8 cellular contexts compared by ENCODE assay signal in the genomic region with DNA sequence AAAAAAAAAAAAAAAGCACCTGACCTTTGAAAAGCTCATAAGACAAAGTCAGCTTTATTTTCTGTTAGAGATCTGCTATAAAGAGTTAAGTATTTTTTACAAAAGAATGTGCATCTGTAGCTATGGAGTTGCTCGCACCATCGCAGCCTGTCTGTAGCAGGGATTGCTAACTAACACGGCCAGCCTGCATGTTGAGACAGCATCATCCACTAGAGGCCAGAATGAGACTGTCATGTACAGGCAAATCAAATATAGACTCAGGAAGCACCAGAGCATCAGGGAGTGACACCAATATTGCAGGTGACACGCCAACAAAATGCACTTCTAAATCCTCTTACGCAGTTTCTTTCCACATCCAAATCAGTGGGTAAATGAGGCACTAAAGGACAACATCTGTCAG.
A peak's percentile ranks its signal among the peaks of the same experiment; 100 is the strongest.
DNase-seq lines count a peak whose midpoint lies in the region; ATAC-seq and TF ChIP-seq lines count a peak whose summit lies in the region.

No MANE protein-coding gene starts in this region.

- no peak overlapping the region for H2AFZ ChIP-seq in DND-41 (ENCODE audit: low read depth, low read length)

- intact Hi-C loops in heart left ventricle (cut with DNase I): loop anchor here in 5 of 10 donors (5.0 to 10.0 kb wide), 5 partner anchors 64 to 716 kb away; no protein-coding TSS in a partner anchor

- H3K4me2 ChIP-seq in DND-41 (ENCODE audit: insufficient read depth, low read length): no peak overlapping the region

- H3K9me3 ChIP-seq in DND-41 (ENCODE audit: insufficient read depth, low read length, severe bottlenecking): no peaks in the 10 kb centered on the region
- H3K9me3 ChIP-seq in WERI-Rb-1 (ENCODE audit: severe bottlenecking): no peaks in the 10 kb centered on the region
- no peaks in the 10 kb centered on the region for H3K9me3 ChIP-seq in heart left ventricle

- ATAC-seq in DND-41 (ENCODE audit: insufficient read depth, low read depth) (no peak), heart left ventricle (peak; percentile 82 to 97 (median 92))
- no peak for ATAC-seq in effector memory CD8-positive, alpha-beta T cell (replicated peaks)
- ATAC-seq in activated CD4-positive, CD25-positive, alpha-beta regulatory T cell treated with anti-CD3 and anti-CD28 coated beads, Interleukin-2, amount 50 U/mL, for 24 hours: no peak

- no peak overlapping the region for H3K27ac Mint-ChIP-seq in effector memory CD8-positive, alpha-beta T cell

- H3K4me3 ChIP-seq in DND-41 (ENCODE audit: low read depth in 1 of 2, low read length in 2 of 2): no peak overlapping the region
- H3K4me3 ChIP-seq in NB4 (ENCODE audit: low read depth, low read length): no peak overlapping the region
- no peak overlapping the region for H3K4me3 ChIP-seq in WERI-Rb-1 (ENCODE audit: low read depth, low read length)
- no peak overlapping the region for H3K4me3 ChIP-seq in heart left ventricle

- no peaks in the 10 kb centered on the region for H3K36me3 Mint-ChIP-seq in effector memory CD8-positive, alpha-beta T cell (ENCODE audit: insufficient read depth)

- H3K4me1 ChIP-seq in DND-41 (ENCODE audit: insufficient read depth, low read length) (no peaks in the 10 kb centered on the region), heart left ventricle (peaks cover 0 to 8% (median 0%) of the 10 kb centered on the region in 12 donors)

- TF ChIP-seq POLR2A in NB4 (IDR thresholded peaks at IDR 0.05; ENCODE audit: extremely low read depth, insufficient read length) (no peak), heart left ventricle (IDR thresholded peaks at IDR 0.05) (no peak)

- no peak overlapping the region for H3K27ac ChIP-seq in DND-41 (ENCODE audit: low read length)
- H3K27ac ChIP-seq in WERI-Rb-1: no peak overlapping the region
- H3K27ac ChIP-seq in heart left ventricle: no peak overlapping the region

- no peak overlapping the region for H3K9ac ChIP-seq in DND-41 (ENCODE audit: low read depth, low read length)

- DNase-seq in DND-41 (no peak), NB4 (ENCODE audit: low read depth) (peak; percentile 26), WERI-Rb-1 (peak; percentile 60), heart left ventricle (peak in 4 of 5 donors; percentile 36 to 46 (median 41)), renal cortical epithelial cell (ENCODE audit: low read depth) (peak; percentile 67)
- DNase-seq in effector memory CD8-positive, alpha-beta T cell: no peak
- no peak for DNase-seq in stimulated activated CD4-positive, alpha-beta T cell treated with anti-CD3 and anti-CD28 coated beads, Interleukin-2, amount 100 ng/mL, for 24 hours

- H3K36me3 ChIP-seq in DND-41 (ENCODE audit: insufficient read depth, low read length) (no peaks in the 10 kb centered on the region), WERI-Rb-1 (no peaks in the 10 kb centered on the region), heart left ventricle (no peaks in the 10 kb centered on the region)

- 8 to 18% (median 16%) methylated on average over 5 of the region's 5 CpGs for WGBS in heart left ventricle, 4 donors

- H3K4me1 Mint-ChIP-seq in effector memory CD8-positive, alpha-beta T cell (ENCODE audit: low read depth in 2 of 2): no peaks in the 10 kb centered on the region

- H3K79me2 ChIP-seq in DND-41 (ENCODE audit: insufficient read depth, low read length): no peaks in the 10 kb centered on the region

- TF ChIP-seq CTCF in DND-41 (IDR thresholded peaks at IDR 0.05; ENCODE audit: borderline replicate concordance, extremely low read depth, low read length, poor library complexity, severe bottlenecking): peak; percentile 36
- TF ChIP-seq CTCF in NB4 (IDR thresholded peaks at IDR 0.05; ENCODE audit: low read depth, low read length): peak; percentile 41
- TF ChIP-seq CTCF in WERI-Rb-1 (IDR thresholded peaks at IDR 0.05; ENCODE audit: low read depth, low read length): peak; percentile 82
- peak; percentile 35 to 80 (median 67) for TF ChIP-seq CTCF in heart left ventricle (IDR thresholded peaks at IDR 0.05)

- peaks cover 0 to 5% of the 10 kb centered on the region in 2 donors for H3K9me3 Mint-ChIP-seq in effector memory CD8-positive, alpha-beta T cell

- H3K4me3 Mint-ChIP-seq in effector memory CD8-positive, alpha-beta T cell: no peak overlapping the region

- peaks cover 0 to 20% of the 10 kb centered on the region in 2 donors for H3K27me3 Mint-ChIP-seq in effector memory CD8-positive, alpha-beta T cell

- H4K20me1 ChIP-seq in DND-41 (ENCODE audit: insufficient read depth, low read length): no peaks in the 10 kb centered on the region

- H3K27me3 ChIP-seq in DND-41 (ENCODE audit: insufficient read depth, low read length, poor library complexity): no peaks in the 10 kb centered on the region
- no peaks in the 10 kb centered on the region for H3K27me3 ChIP-seq in WERI-Rb-1 (ENCODE audit: insufficient read depth, low read depth, severe bottlenecking)
- peaks cover 0 to 9% (median 0%) of the 10 kb centered on the region in 9 donors for H3K27me3 ChIP-seq in heart left ventricle

Comparison
In these comparisons a context has a peak if more than half of its experiments do, and no peak if none do; other contexts are left out.
1. ATAC-seq: peak in heart left ventricle (4 of 4); none in DND-41 (single experiment), effector memory CD8-positive, alpha-beta T cell (single experiment) and activated CD4-positive, CD25-positive, alpha-beta regulatory T cell treated with anti-CD3 and anti-CD28 coated beads, Interleukin-2, amount 50 U/mL, for 24 hours (0 of 2).
2. DNase-seq: peak in NB4 (single experiment), WERI-Rb-1 (single experiment), heart left ventricle (4 of 5) and renal cortical epithelial cell (single experiment); none in DND-41 (single experiment), effector memory CD8-positive, alpha-beta T cell (0 of 3) and stimulated activated CD4-positive, alpha-beta T cell treated with anti-CD3 and anti-CD28 coated beads, Interleukin-2, amount 100 ng/mL, for 24 hours (0 of 2).
3. Peak in every context shown above with its lines, with median percentiles within 50 percentile points of each other: CTCF ChIP-seq.